23 cellular contexts compared by ENCODE assay signal in genomic region chr9:4839470-4839912, GRCh38. TPM values are rescaled to one million over a fixed set of nuclear protein-coding genes. Genes with fewer than 3 reads are reported as not detected.
DNase-seq lines count a peak whose midpoint lies in the region; ATAC-seq, FAIRE-seq and TF ChIP-seq lines count a peak whose summit lies in the region.
"Had no signal": no experiment of that assay in that cellular context is flagged by ENCODE, and none has a peak within 500 bp of the region (broad histone marks: within the 10 kb centered on the region; RNA-seq: fewer than 3 reads in every experiment).

No MANE protein-coding gene starts in this region.

- no peak overlapping the region for H3K27ac ChIP-seq in adrenal gland
- H3K27ac ChIP-seq: foreskin keratinocyte, GM23248 had no signal

- H3K4me1 Mint-ChIP-seq in activated T-helper 1 cell treated with anti-CD3 and anti-CD28 coated beads, Interleukin-12 subunit alpha, Interleukin-12 subunit beta, Interleukin-2, Interleukin-4 antibody, amounts not matched to agents 30 ng/mL and 10 ng/mL and 1 ng/mL, durations not matched to agents 14 hours and 24 hours and 36 hours (ENCODE audit: low read depth): peaks cover 89% of the 10 kb centered on the region

- no peaks in the 10 kb centered on the region for H3K27me3 Mint-ChIP-seq in activated T-helper 1 cell treated with anti-CD3 and anti-CD28 coated beads, Interleukin-12 subunit alpha, Interleukin-12 subunit beta, Interleukin-2, Interleukin-4 antibody, amounts not matched to agents 30 ng/mL and 10 ng/mL and 1 ng/mL, durations not matched to agents 14 hours and 24 hours and 36 hours (ENCODE audit: insufficient read depth)
- H3K27me3 Mint-ChIP-seq: activated CD8-positive, alpha-beta memory T cell treated with anti-CD3 and anti-CD28 coated beads, Interleukin-2, amount 10 ng/mL, durations not matched to agents 7 days and 5 days had no signal

- no peaks in the 10 kb centered on the region for H3K9me3 Mint-ChIP-seq in activated T-helper 1 cell treated with anti-CD3 and anti-CD28 coated beads, Interleukin-12 subunit alpha, Interleukin-12 subunit beta, Interleukin-2, Interleukin-4 antibody, amounts not matched to agents 30 ng/mL and 10 ng/mL and 1 ng/mL, durations not matched to agents 14 hours and 24 hours and 36 hours

- no peak overlapping the region for H3K4me3 Mint-ChIP-seq in activated T-helper 1 cell treated with anti-CD3 and anti-CD28 coated beads, Interleukin-12 subunit alpha, Interleukin-12 subunit beta, Interleukin-2, Interleukin-4 antibody, amounts not matched to agents 30 ng/mL and 10 ng/mL and 1 ng/mL, durations not matched to agents 14 hours and 24 hours and 36 hours
- H3K4me3 Mint-ChIP-seq: activated CD8-positive, alpha-beta memory T cell treated with anti-CD3 and anti-CD28 coated beads, Interleukin-2, amount 10 ng/mL, durations not matched to agents 7 days and 5 days had no signal

- no peak for ATAC-seq in GM21381 (IDR thresholded peaks at IDR 0.05; ENCODE audit: unreplicated experiment)
- ATAC-seq: activated CD4-positive, CD25-positive, alpha-beta regulatory T cell treated with anti-CD3 and anti-CD28 coated beads, Interleukin-2, amount 50 U/mL, for 24 hours; activated CD8-positive, alpha-beta memory T cell treated with anti-CD3 and anti-CD28 coated beads, Interleukin-2, amount 10 ng/mL, durations not matched to agents 7 days and 5 days; foreskin keratinocyte had no signal

- no peaks in the 10 kb centered on the region for H3K27me3 ChIP-seq in adrenal gland
- H3K27me3 ChIP-seq: foreskin keratinocyte had no signal

- peak; percentile 18 for FAIRE-seq in GM18507 (lab: Jason Lieb, UNC)
- FAIRE-seq: endothelial cell of umbilical vein had no signal

- peaks cover 0 to 2% of the 10 kb centered on the region in 2 donors for H3K4me1 ChIP-seq in adrenal gland (replicated peaks in 1 of 2)
- H3K4me1 ChIP-seq: foreskin keratinocyte had no signal

- peaks cover 0 to 7% of the 10 kb centered on the region in 2 donors for H3K36me3 ChIP-seq in adrenal gland (replicated peaks in 1 of 2)

- 94 to 100% (median 100%) methylated on average over 1 of the region's 1 CpG for WGBS in adrenal gland, 4 donors

- peaks cover 72% of the 10 kb centered on the region for H3K36me3 Mint-ChIP-seq in activated T-helper 1 cell treated with anti-CD3 and anti-CD28 coated beads, Interleukin-12 subunit alpha, Interleukin-12 subunit beta, Interleukin-2, Interleukin-4 antibody, amounts not matched to agents 30 ng/mL and 10 ng/mL and 1 ng/mL, durations not matched to agents 14 hours and 24 hours and 36 hours (ENCODE audit: low read depth)

- no peak for DNase-seq in GM18507 (ENCODE audit: extremely low spot score, insufficient read length, low read depth)
- DNase-seq in activated T-helper 1 cell treated with anti-CD3 and anti-CD28 coated beads, Interleukin-12 subunit alpha, Interleukin-12 subunit beta, Interleukin-2, Interleukin-4 antibody, amounts not matched to agents 30 ng/mL and 10 ng/mL and 1 ng/mL, durations not matched to agents 14 hours and 24 hours and 36 hours (ENCODE audit: low spot score): no peak
- DNase-seq in fibroblast of pulmonary artery (ENCODE audit: low read depth): peak; percentile 32
- peak; percentile 85 for DNase-seq in renal cortical epithelial cell (ENCODE audit: low read depth)
- DNase-seq in adrenal gland: no peak
- no peak for DNase-seq in NCI-H1092 treated with DMSO at 0.1 percent for 48 hours (lab: John Stamatoyannopoulos, UW)
- DNase-seq: activated CD8-positive, alpha-beta memory T cell treated with anti-CD3 and anti-CD28 coated beads, Interleukin-2, amount 10 ng/mL, durations not matched to agents 7 days and 5 days; dermis blood vessel endothelial cell; EL; foreskin keratinocyte; GM23248; hypothalamus; Karpas-422; NCI-H1048; NCI-H2081; NCI-H510A; NK-92 treated with Interleukin-12 subunit alpha and Interleukin-12 subunit beta, amount 100 ng/mL, for 24 hours; stimulated activated CD4-positive, alpha-beta T cell treated with anti-CD3 and anti-CD28 coated beads, Interleukin-12 subunit alpha, Interleukin-12 subunit beta, amount 100 ng/mL, for 4 hours; T1000; trophoblast cell had no signal

- peak overlapping the region; percentile 72 for H3K27ac Mint-ChIP-seq in activated T-helper 1 cell treated with anti-CD3 and anti-CD28 coated beads, Interleukin-12 subunit alpha, Interleukin-12 subunit beta, Interleukin-2, Interleukin-4 antibody, amounts not matched to agents 30 ng/mL and 10 ng/mL and 1 ng/mL, durations not matched to agents 14 hours and 24 hours and 36 hours
- H3K27ac Mint-ChIP-seq: activated CD8-positive, alpha-beta memory T cell treated with anti-CD3 and anti-CD28 coated beads, Interleukin-2, amount 10 ng/mL, durations not matched to agents 7 days and 5 days had no signal

- intact Hi-C loops in activated T-helper 1 cell treated with anti-CD3 and anti-CD28 coated beads, Interleukin-12 subunit alpha, Interleukin-12 subunit beta, Interleukin-2, Interleukin-4 antibody, amounts not matched to agents 30 ng/mL and 10 ng/mL and 1 ng/mL, durations not matched to agents 14 hours and 24 hours and 36 hours (cut with micrococcal nuclease): loop anchor here (10.0 kb wide), 1 partner anchor 785 kb away; the partner anchor contains the start of gene RIC1
- intact Hi-C loops in adrenal gland (cut with DNase I): no loop called here

- TF ChIP-seq POLR2A in adrenal gland (IDR thresholded peaks at IDR 0.05): no peak

- H3K9me3 ChIP-seq in adrenal gland (replicated peaks in 1 of 3): no peaks in the 10 kb centered on the region

- TF ChIP-seq CTCF in fibroblast of pulmonary artery (IDR thresholded peaks at IDR 0.05; ENCODE audit: low read length, missing control alignments) (no peak), adrenal gland (IDR thresholded peaks at IDR 0.05) (no peak)

- H3K4me3 ChIP-seq in fibroblast of pulmonary artery (replicated peaks; ENCODE audit: low read depth, low read length): no peak overlapping the region
- no peak overlapping the region for H3K4me3 ChIP-seq in adrenal gland
- H3K4me3 ChIP-seq: GM23248 had no signal

RNA-seq across cellular contexts. Expression of gene RCL1, which starts 46.7 kb away (rescaled TPM):
- total RNA-seq in activated T-helper 1 cell treated with anti-CD3 and anti-CD28 coated beads, Interleukin-12 subunit alpha, Interleukin-12 subunit beta, Interleukin-2, Interleukin-4 antibody, amounts not matched to agents 30 ng/mL and 10 ng/mL and 1 ng/mL, durations not matched to agents 14 hours and 24 hours and 36 hours: 53.3 and 53.4 TPM in 2 replicates
- total RNA-seq in renal cortical epithelial cell: 12.9 and 18.5 TPM in 2 replicates
- total RNA-seq in adrenal gland: 10 to 100 TPM; 16.9 to 33.4 (median 24.5) TPM
- 10 to 100 TPM; 15.4 to 22.6 (median 17.9) TPM for polyA plus RNA-seq in adrenal gland

Comparison
In these comparisons a context has a peak if more than half of its experiments do, and no peak if none do; other contexts are left out.
1. DNase-seq: peak in fibroblast of pulmonary artery (single experiment) and renal cortical epithelial cell (single experiment); none in GM18507 (single experiment), activated T-helper 1 cell treated with anti-CD3 and anti-CD28 coated beads, Interleukin-12 subunit alpha, Interleukin-12 subunit beta, Interleukin-2, Interleukin-4 antibody, amounts not matched to agents 30 ng/mL and 10 ng/mL and 1 ng/mL, durations not matched to agents 14 hours and 24 hours and 36 hours (single experiment), adrenal gland (0 of 7) and NCI-H1092 treated with DMSO at 0.1 percent for 48 hours (single experiment).